In the genomic region with DNA sequence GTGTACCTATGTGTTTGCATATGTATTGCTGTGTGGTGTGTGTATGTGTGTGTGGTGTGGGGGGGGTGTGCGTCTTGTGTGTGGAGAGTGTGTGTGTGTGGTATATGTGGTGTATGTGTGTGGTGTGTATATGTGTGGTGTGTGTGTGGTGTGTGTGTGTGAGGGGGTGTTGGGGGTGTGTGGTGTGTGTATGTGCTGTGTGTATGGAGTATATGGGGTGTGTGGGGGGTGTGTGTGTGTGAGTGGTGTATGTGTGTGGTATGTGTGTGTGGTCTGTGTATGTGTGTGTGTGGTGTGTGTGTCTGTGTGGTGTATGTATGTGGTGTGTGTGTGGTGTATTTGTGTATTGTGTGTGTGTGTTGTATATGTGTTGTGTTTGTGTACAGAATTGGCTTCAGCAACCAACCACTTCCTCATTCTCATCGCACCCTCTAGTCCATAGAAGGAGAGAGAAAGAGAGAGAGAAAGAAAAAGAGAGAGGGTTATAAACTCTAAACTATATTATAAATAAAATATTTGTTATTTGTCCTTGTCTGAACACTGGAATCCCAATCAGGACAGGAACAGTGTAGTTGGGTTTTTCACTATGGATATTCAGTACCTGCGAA, we compare ENCODE assay signal across 1 cellular context.
TF ChIP-seq lines count a peak whose summit lies in the region.

No MANE protein-coding gene starts in this region.

TF ChIP-seq in H1, 55 proteins besides CTCF, POLR2A, EP300 and RAD21:
- no peak for TF ChIP-seq SIRT6 (IDR thresholded peaks at IDR 0.05; ENCODE audit: low read length)
- no peak for TF ChIP-seq JUND (IDR thresholded peaks at IDR 0.05; ENCODE audit: low read length)
- TF ChIP-seq CBX8 (IDR thresholded peaks at IDR 0.05; ENCODE audit: borderline replicate concordance, low read depth, low read length) = no peak
- no peak for TF ChIP-seq MAFK (IDR thresholded peaks at IDR 0.05; ENCODE audit: low read depth, low read length)
- TF ChIP-seq, protein P1, sequence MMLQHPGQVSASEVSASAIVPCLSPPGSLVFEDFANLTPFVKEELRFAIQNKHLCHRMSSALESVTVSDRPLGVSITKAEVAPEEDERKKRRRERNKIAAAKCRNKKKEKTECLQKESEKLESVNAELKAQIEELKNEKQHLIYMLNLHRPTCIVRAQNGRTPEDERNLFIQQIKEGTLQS (IDR thresholded peaks at IDR 0.05; ENCODE audit: insufficient read depth, low read depth, low read length) = no peak
- TF ChIP-seq, protein P2, sequence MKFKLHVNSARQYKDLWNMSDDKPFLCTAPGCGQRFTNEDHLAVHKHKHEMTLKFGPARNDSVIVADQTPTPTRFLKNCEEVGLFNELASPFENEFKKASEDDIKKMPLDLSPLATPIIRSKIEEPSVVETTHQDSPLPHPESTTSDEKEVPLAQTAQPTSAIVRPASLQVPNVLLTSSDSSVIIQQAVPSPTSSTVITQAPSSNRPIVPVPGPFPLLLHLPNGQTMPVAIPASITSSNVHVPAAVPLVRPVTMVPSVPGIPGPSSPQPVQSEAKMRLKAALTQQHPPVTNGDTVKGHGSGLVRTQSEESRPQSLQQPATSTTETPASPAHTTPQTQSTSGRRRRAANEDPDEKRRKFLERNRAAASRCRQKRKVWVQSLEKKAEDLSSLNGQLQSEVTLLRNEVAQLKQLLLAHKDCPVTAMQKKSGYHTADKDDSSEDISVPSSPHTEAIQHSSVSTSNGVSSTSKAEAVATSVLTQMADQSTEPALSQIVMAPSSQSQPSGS (IDR thresholded peaks at IDR 0.05; ENCODE audit: low read length) = no peak
- no peak for TF ChIP-seq EGR1 (IDR thresholded peaks at IDR 0.05; ENCODE audit: borderline replicate concordance, low read depth, low read length)
